ENCODE assay signal across 19 cellular contexts in the genomic region with DNA sequence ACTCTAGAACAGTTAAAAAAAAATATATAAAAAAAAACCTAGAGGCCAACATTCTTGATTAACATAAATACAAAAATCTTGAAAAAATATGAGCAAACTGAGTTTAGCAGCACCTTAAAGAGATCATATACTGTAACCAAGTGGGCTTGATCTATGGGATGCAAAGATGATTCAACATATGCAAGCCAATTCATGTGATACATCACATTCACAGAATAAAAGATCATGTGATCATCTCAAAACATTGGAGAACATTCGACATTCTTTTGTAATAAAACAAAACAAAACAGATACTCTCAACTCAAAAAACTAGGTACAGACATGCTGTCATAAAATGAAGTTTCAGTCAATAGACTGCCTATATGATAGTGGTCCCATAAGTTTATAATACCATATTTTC.
"Had no signal": no experiment of that assay in that cellular context is flagged by ENCODE, and none has a peak within 500 bp of the region (broad histone marks: within the 10 kb centered on the region; RNA-seq: fewer than 3 reads in every experiment).

No MANE protein-coding gene starts in this region.

- H3K27ac ChIP-seq: esophagus squamous epithelium, heart left ventricle, spleen, stomach, thoracic aorta, transverse colon had no signal

- H3K27me3 Mint-ChIP-seq: dendritic cell treated with granulocyte-macrophage colony-stimulating factor and Interleukin-4, amounts not matched to agents 40 ng/mL and 50 ng/mL, for 4 days; effector memory CD8-positive, alpha-beta T cell; naive thymus-derived CD4-positive, alpha-beta T cell had no signal

- H3K36me3 ChIP-seq: esophagus squamous epithelium, heart left ventricle, spleen, stomach, thoracic aorta, transverse colon had no signal

- ATAC-seq: effector memory CD8-positive, alpha-beta T cell; heart left ventricle; left colon; left ventricle myocardium superior; sciatic nerve had no signal

- H3K9me3 Mint-ChIP-seq: dendritic cell treated with granulocyte-macrophage colony-stimulating factor and Interleukin-4, amounts not matched to agents 40 ng/mL and 50 ng/mL, for 4 days had no signal

- H3K4me3 Mint-ChIP-seq: dendritic cell treated with granulocyte-macrophage colony-stimulating factor and Interleukin-4, amounts not matched to agents 40 ng/mL and 50 ng/mL, for 4 days; effector memory CD8-positive, alpha-beta T cell; naive thymus-derived CD4-positive, alpha-beta T cell had no signal

- H3K4me3 ChIP-seq: esophagus squamous epithelium, heart left ventricle, lung, spleen, stomach, thoracic aorta, transverse colon had no signal

- H3K4me1 ChIP-seq: esophagus squamous epithelium, heart left ventricle, stomach, transverse colon had no signal

- DNase-seq: effector memory CD8-positive, alpha-beta T cell; esophagus squamous epithelium; foreskin fibroblast; heart left ventricle; hippocampal formation; left colon; left ventricle myocardium superior; mesendoderm; naive thymus-derived CD4-positive, alpha-beta T cell; posterior cingulate gyrus; spleen; stimulated activated naive CD4-positive, alpha-beta T cell; stomach; substantia nigra; transverse colon had no signal

- H3K9me3 ChIP-seq: esophagus squamous epithelium, heart left ventricle, spleen, stomach, thoracic aorta, transverse colon had no signal

- H3K27me3 ChIP-seq: esophagus squamous epithelium, heart left ventricle, spleen, stomach, transverse colon had no signal

- H3K27ac Mint-ChIP-seq: dendritic cell treated with granulocyte-macrophage colony-stimulating factor and Interleukin-4, amounts not matched to agents 40 ng/mL and 50 ng/mL, for 4 days; naive thymus-derived CD4-positive, alpha-beta T cell had no signal
